9 cellular contexts compared by ENCODE assay signal in genomic region chr1:91731815-91732214, GRCh38.
DNase-seq lines count a peak whose midpoint lies in the region; ATAC-seq and TF ChIP-seq lines count a peak whose summit lies in the region.
"Had no signal": no experiment of that assay in that cellular context is flagged by ENCODE, and none has a peak within 500 bp of the region (broad histone marks: within the 10 kb centered on the region; RNA-seq: fewer than 3 reads in every experiment).

No MANE protein-coding gene starts in this region.

- ATAC-seq in lower lobe of right lung, result peak; percentile 37 to 77

- H3K4me3 ChIP-seq in lower lobe of right lung (no peak overlapping the region), suprapubic skin (no peak overlapping the region), ascending aorta (no peak overlapping the region)

- H3K9me3 ChIP-seq in lower lobe of right lung, result no peaks in the 10 kb centered on the region
- H3K9me3 ChIP-seq in suprapubic skin, result no peaks in the 10 kb centered on the region
- H3K9me3 ChIP-seq in ascending aorta, result no peaks in the 10 kb centered on the region

- H3K27me3 ChIP-seq in lower lobe of right lung (ENCODE audit: low read depth) (no peaks in the 10 kb centered on the region), suprapubic skin (no peaks in the 10 kb centered on the region), ascending aorta (no peaks in the 10 kb centered on the region)

- TF ChIP-seq EP300 in suprapubic skin (IDR thresholded peaks at IDR 0.05), result no peak

- intact Hi-C loops in lower lobe of right lung (cut with DNase I), result no loop called here
- intact Hi-C loops in ascending aorta (cut with DNase I), result loop anchor here (10.0 kb wide), 1 partner anchor 217 kb away; no protein-coding TSS in a partner anchor

- peaks cover 27% of the 10 kb centered on the region for H3K4me1 ChIP-seq in lower lobe of right lung
- peaks cover 53% of the 10 kb centered on the region for H3K4me1 ChIP-seq in suprapubic skin
- H3K4me1 ChIP-seq in ascending aorta, result peaks cover 0 to 28% of the 10 kb centered on the region in 2 donors

- no peak for TF ChIP-seq POLR2A in suprapubic skin (IDR thresholded peaks at IDR 0.05)

- TF ChIP-seq CTCF in lower lobe of right lung (IDR thresholded peaks at IDR 0.05) (no peak), suprapubic skin (IDR thresholded peaks at IDR 0.05) (no peak), ascending aorta (IDR thresholded peaks at IDR 0.05) (no peak)

- WGBS in suprapubic skin, result 8% methylated on average over 4 of the region's 4 CpGs

- H3K27ac ChIP-seq in lower lobe of right lung (no peak overlapping the region), suprapubic skin (peak overlapping the region; percentile 30), ascending aorta (peak overlapping the region in 1 of 2 donors; percentile 17)

- DNase-seq in NCI-H2196 (lab: John Stamatoyannopoulos, UW; ENCODE audit: unreplicated experiment) (peak; percentile 34), NCI-H2196 treated with DMSO at 0.1 percent for 48 hours (lab: John Stamatoyannopoulos, UW; ENCODE audit: unreplicated experiment) (no peak), lower lobe of right lung (no peak), suprapubic skin (ENCODE audit: low spot score in 2 of 2) (no peak), NCI-H187 (lab: John Stamatoyannopoulos, UW) (no peak), globus pallidus (ENCODE audit: low spot score) (no peak), ascending aorta (ENCODE audit: low spot score in 2 of 2) (no peak)
- peak; percentile 31 for DNase-seq in activated gamma-delta T cell treated with anti-CD3 and anti-CD28 coated beads, Interleukin-2, amount 50 U/mL, for 16 hours (ENCODE audit: low read depth)
- DNase-seq: right cardiac atrium had no signal

- peaks cover 7% of the 10 kb centered on the region for H3K36me3 ChIP-seq in lower lobe of right lung
- H3K36me3 ChIP-seq in suprapubic skin, result peaks cover 28% of the 10 kb centered on the region
- H3K36me3 ChIP-seq in ascending aorta, result peaks cover 0 to 4% of the 10 kb centered on the region in 2 donors

Comparison
In these comparisons a context has a peak if more than half of its experiments do, and no peak if none do; other contexts are left out.
1. DNase-seq: peak in NCI-H2196 (single experiment) and activated gamma-delta T cell treated with anti-CD3 and anti-CD28 coated beads, Interleukin-2, amount 50 U/mL, for 16 hours (single experiment); none in NCI-H2196 treated with DMSO at 0.1 percent for 48 hours (single experiment), lower lobe of right lung (single experiment), suprapubic skin (0 of 2), NCI-H187 (0 of 2), globus pallidus (single experiment) and ascending aorta (0 of 2).